Comparison of ENCODE assay signal across 7 cellular contexts in the genomic region with DNA sequence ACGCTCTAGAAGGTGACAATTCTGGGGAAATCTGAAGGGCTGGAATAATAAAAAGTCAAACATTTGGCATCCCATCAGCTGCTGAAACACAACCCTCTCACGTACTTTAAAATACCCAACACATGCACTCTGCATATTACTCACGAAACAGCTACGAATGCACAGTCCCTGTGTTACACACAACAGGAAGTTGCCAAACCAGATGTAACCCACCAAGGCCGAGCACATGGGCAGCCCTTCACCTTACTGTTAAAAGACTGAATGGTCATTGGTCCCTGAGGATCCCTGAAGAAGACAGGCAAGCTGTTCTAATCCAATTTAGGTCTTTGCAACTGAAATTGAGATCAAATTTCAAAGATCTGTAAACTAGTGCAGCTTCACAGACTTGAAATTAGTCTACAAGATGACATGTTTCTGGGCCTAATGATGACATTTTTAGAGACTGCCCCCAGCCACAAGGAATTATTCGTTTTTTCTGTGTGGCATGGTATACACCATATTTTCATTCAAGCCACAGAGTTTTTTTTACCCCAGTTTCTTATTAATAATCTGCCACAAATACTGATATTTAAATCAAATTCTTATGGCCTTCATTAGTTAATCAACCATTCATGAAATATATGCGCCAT. TPM values are rescaled to one million over a fixed set of nuclear protein-coding genes. Genes with fewer than 3 reads are reported as not detected.
DNase-seq lines count a peak whose midpoint lies in the region; ATAC-seq and FAIRE-seq lines count a peak whose summit lies in the region.

No MANE protein-coding gene starts in this region.

- peaks cover 26% of the 10 kb centered on the region for H3K36me3 Mint-ChIP-seq in activated naive CD8-positive, alpha-beta T cell treated with anti-CD3 and anti-CD28 coated beads, Interleukin-2, amount 10 ng/mL, durations not matched to agents 7 days and 5 days

- H3K4me1 ChIP-seq in Karpas-422 (ENCODE audit: low read length) (peaks cover 22% of the 10 kb centered on the region), skeletal muscle tissue (ENCODE audit: control insufficient read depth in 3 of 3, insufficient read depth in 3 of 3, low read length in 3 of 3) (peaks cover 25 to 31% (median 30%) of the 10 kb centered on the region in 3 donors)

- H3K9me3 Mint-ChIP-seq in activated naive CD8-positive, alpha-beta T cell treated with anti-CD3 and anti-CD28 coated beads, Interleukin-2, amount 10 ng/mL, durations not matched to agents 7 days and 5 days, result peaks cover 5% of the 10 kb centered on the region

- no peaks in the 10 kb centered on the region for H3K79me2 ChIP-seq in Karpas-422 (ENCODE audit: low read length)

- POLR2A ChIA-PET in activated naive CD8-positive, alpha-beta T cell treated with anti-CD3 and anti-CD28 coated beads, Interleukin-2, amount 10 ng/mL, durations not matched to agents 7 days and 5 days (lab: Charles Lee), result interaction anchor here (1.2 to 2.3 kb wide), 4 partner anchors 10 to 79 kb away, joined by 3 to 19 read pairs (median 7); no protein-coding TSS in a partner anchor

- H3K4me3 Mint-ChIP-seq in activated naive CD8-positive, alpha-beta T cell treated with anti-CD3 and anti-CD28 coated beads, Interleukin-2, amount 10 ng/mL, durations not matched to agents 7 days and 5 days, result peak overlapping the region; percentile 63

- H3K4me2 ChIP-seq in Karpas-422 (ENCODE audit: low read depth, low read length, poor library complexity, severe bottlenecking), result peak overlapping the region; percentile 67

- H3K4me3 ChIP-seq in Karpas-422 (ENCODE audit: low read length) (peak overlapping the region; percentile 50; the same call in 1 of the 2 replicates), skeletal muscle tissue (ENCODE audit: low read length in 3 of 3) (peak overlapping the region in 2 of 3 donors; percentile 32 to 60)

- H3K9ac ChIP-seq in Karpas-422 (ENCODE audit: low read length), result peak overlapping the region; percentile 2; the same call in 1 of the 2 replicates
- peak overlapping the region; percentile 34 to 80 (median 76) for H3K9ac ChIP-seq in skeletal muscle tissue (ENCODE audit: low read depth in 1 of 3, low read length in 3 of 3)

- no peak for FAIRE-seq in HTR-8/SVneo (lab: Jason Lieb, UNC)

- H3K27ac ChIP-seq in Karpas-422 (ENCODE audit: low read length), result no peak overlapping the region
- H3K27ac ChIP-seq in skeletal muscle tissue (ENCODE audit: low read depth, low read length), result peak overlapping the region; percentile 93

- no peaks in the 10 kb centered on the region for H3K9me3 ChIP-seq in Karpas-422 (ENCODE audit: low read length)
- H3K9me3 ChIP-seq in skeletal muscle tissue (ENCODE audit: control insufficient read depth in 3 of 3, low read length in 3 of 3), result peaks cover 0 to 5% (median 0%) of the 10 kb centered on the region in 3 donors

- peak; percentile 77 for ATAC-seq in GM18502 (IDR thresholded peaks at IDR 0.05; ENCODE audit: poor library complexity, unreplicated experiment)
- ATAC-seq in GM21717 (IDR thresholded peaks at IDR 0.05; ENCODE audit: unreplicated experiment), result peak; percentile 71
- peak; percentile 95 for ATAC-seq in activated naive CD8-positive, alpha-beta T cell treated with anti-CD3 and anti-CD28 coated beads, Interleukin-2, amount 10 ng/mL, durations not matched to agents 7 days and 5 days (ENCODE audit: low read depth)

- H3K27me3 ChIP-seq in Karpas-422 (ENCODE audit: low read length), result no peaks in the 10 kb centered on the region
- no peaks in the 10 kb centered on the region for H3K27me3 ChIP-seq in skeletal muscle tissue (ENCODE audit: control insufficient read depth in 3 of 3, insufficient read depth in 3 of 3, low read length in 3 of 3)

- H3K36me3 ChIP-seq in Karpas-422 (ENCODE audit: insufficient read depth, low read length), result no peaks in the 10 kb centered on the region
- no peaks in the 10 kb centered on the region for H3K36me3 ChIP-seq in skeletal muscle tissue (ENCODE audit: control insufficient read depth in 3 of 3, insufficient read depth in 3 of 3, low read length in 3 of 3)

- H3K27me3 Mint-ChIP-seq in activated naive CD8-positive, alpha-beta T cell treated with anti-CD3 and anti-CD28 coated beads, Interleukin-2, amount 10 ng/mL, durations not matched to agents 7 days and 5 days, result no peaks in the 10 kb centered on the region

- H4K20me1 ChIP-seq in Karpas-422 (ENCODE audit: insufficient read depth, low read depth, low read length), result no peaks in the 10 kb centered on the region

- no peaks in the 10 kb centered on the region for H3K9me2 ChIP-seq in Karpas-422 (replicated peaks; ENCODE audit: insufficient read depth, low read length)

- H3K4me1 Mint-ChIP-seq in activated naive CD8-positive, alpha-beta T cell treated with anti-CD3 and anti-CD28 coated beads, Interleukin-2, amount 10 ng/mL, durations not matched to agents 7 days and 5 days, result peaks cover 17% of the 10 kb centered on the region

- H2AFZ ChIP-seq in Karpas-422 (ENCODE audit: low read length), result peak overlapping the region; percentile 82

- peak overlapping the region; percentile 83 for H3K27ac Mint-ChIP-seq in activated naive CD8-positive, alpha-beta T cell treated with anti-CD3 and anti-CD28 coated beads, Interleukin-2, amount 10 ng/mL, durations not matched to agents 7 days and 5 days

- peak; percentile 59 for DNase-seq in Karpas-422
- DNase-seq in activated naive CD8-positive, alpha-beta T cell treated with anti-CD3 and anti-CD28 coated beads, Interleukin-2, amount 10 ng/mL, durations not matched to agents 7 days and 5 days, result peak; percentile 44
- DNase-seq in HTR-8/SVneo (ENCODE audit: insufficient read length, low spot score), result no peak
- DNase-seq in hippocampal formation (lab: John Stamatoyannopoulos, UW), result no peak

RNA-seq across cellular contexts. Expression of a gene that starts 25.6 kb away (rescaled TPM):
- 5.3 and 9.9 TPM in 2 replicates for total RNA-seq in Karpas-422 (2014; rRNA removed; shearing (Covaris generic); ENCODE audit: low replicate concordance)
- 10 to 100 TPM; 36.6 to 36.8 TPM for total RNA-seq in activated naive CD8-positive, alpha-beta T cell treated with anti-CD3 and anti-CD28 coated beads, Interleukin-2, amount 10 ng/mL, durations not matched to agents 7 days and 5 days
- 11.0 TPM for total RNA-seq in skeletal muscle tissue

RNA-seq across cellular contexts. Expression of a gene that starts 29.1 kb away (rescaled TPM):
- 23.2 and 37.3 TPM in 2 replicates for total RNA-seq in Karpas-422 (2014; rRNA removed; shearing (Covaris generic); ENCODE audit: low replicate concordance)
- total RNA-seq in activated naive CD8-positive, alpha-beta T cell treated with anti-CD3 and anti-CD28 coated beads, Interleukin-2, amount 10 ng/mL, durations not matched to agents 7 days and 5 days, result 10 to 100 TPM; 39.2 to 40.0 TPM
- total RNA-seq in skeletal muscle tissue, result 2.6 TPM

RNA-seq across cellular contexts. Expression of a gene that starts 40.2 kb away (rescaled TPM):
- 25.0 and 26.4 TPM in 2 replicates for total RNA-seq in Karpas-422 (2014; rRNA removed; shearing (Covaris generic); ENCODE audit: low replicate concordance)
- 10 to 100 TPM; 20.8 to 21.1 TPM for total RNA-seq in activated naive CD8-positive, alpha-beta T cell treated with anti-CD3 and anti-CD28 coated beads, Interleukin-2, amount 10 ng/mL, durations not matched to agents 7 days and 5 days
- 27.1 TPM for total RNA-seq in skeletal muscle tissue

Comparison
In these comparisons a context has a peak if more than half of its experiments do, and no peak if none do; other contexts are left out.
1. DNase-seq: peak in Karpas-422 (single experiment) and activated naive CD8-positive, alpha-beta T cell treated with anti-CD3 and anti-CD28 coated beads, Interleukin-2, amount 10 ng/mL, durations not matched to agents 7 days and 5 days (single experiment); none in HTR-8/SVneo (single experiment) and hippocampal formation (0 of 2).
2. Peak in every context shown above with its lines, with median percentiles within 50 percentile points of each other: ATAC-seq.